1 cellular context compared by ENCODE assay signal in the genomic region with DNA sequence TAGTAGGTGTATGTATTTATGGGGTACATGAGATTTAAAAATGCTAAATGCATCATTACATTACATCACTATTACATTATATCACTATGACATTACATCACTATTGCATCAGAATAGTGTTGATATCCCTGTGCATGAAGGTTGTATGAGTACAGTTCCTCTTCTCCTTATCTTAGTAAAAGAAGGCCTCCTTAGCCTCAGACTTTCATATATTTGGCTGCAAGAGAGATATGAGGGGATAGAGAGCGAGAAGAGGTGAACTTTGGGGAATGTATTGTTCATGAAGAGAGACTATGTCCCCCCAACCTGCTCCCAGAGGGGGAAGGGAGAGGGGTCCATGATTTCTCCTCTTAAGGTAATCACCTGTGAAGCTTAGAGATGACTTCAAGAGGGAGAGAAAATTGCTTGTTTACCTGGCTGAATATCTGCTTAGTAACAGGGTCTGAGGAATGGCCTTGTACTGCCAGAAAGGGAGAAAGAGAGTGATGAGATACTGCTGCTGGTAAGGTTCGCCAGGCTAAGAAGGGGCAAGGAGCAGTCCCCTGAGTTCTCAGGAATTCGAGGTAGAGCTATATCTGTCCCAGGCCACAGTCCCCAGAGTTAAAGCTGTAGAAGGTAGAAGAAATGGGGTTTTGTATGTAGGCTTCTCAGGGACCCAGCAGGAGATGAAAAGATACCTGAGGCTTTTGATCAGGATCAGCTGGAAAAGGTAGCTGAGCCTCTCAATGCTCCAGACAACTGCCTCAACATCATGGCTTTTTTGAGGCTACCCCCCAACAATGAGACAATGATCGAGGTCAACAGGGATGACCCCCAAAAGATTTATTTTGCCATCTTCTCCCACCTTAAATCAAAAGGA.
A peak's percentile ranks its signal among the peaks of the same experiment; 100 is the strongest.
TF ChIP-seq lines count a peak whose summit lies in the region.

No MANE protein-coding gene starts in this region.

TF ChIP-seq in K562, 482 proteins besides CTCF, POLR2A, EP300 and RAD21 (continued from another document and continues in another):
- TF ChIP-seq ELF1 (tag; IDR thresholded peaks at IDR 0.05), result no peak
- no peak for TF ChIP-seq TARDBP (IDR thresholded peaks at IDR 0.05)
- no peak for TF ChIP-seq BRCA1 (IDR thresholded peaks at IDR 0.05)
- TF ChIP-seq BRCA1 (CRISPR knock-in tag; IDR thresholded peaks at IDR 0.05), result no peak
- no peak for TF ChIP-seq CBFA2T3 (IDR thresholded peaks at IDR 0.05)
- TF ChIP-seq ZNF277 (CRISPR knock-in tag; IDR thresholded peaks at IDR 0.05; ENCODE audit: borderline replicate concordance), result no peak
- no peak for TF ChIP-seq ZNF586 (CRISPR knock-in tag; conservative IDR thresholded peaks at IDR 0.05)
- peak; percentile 74; the same call in 1 of the 2 replicates for TF ChIP-seq SPI1 (IDR thresholded peaks at IDR 0.05; ENCODE audit: borderline replicate concordance, low read depth, low read length)
- TF ChIP-seq TEAD4 (IDR thresholded peaks at IDR 0.05; ENCODE audit: low read length), result no peak
- no peak for TF ChIP-seq TEAD4 (CRISPR knock-in tag; IDR thresholded peaks at IDR 0.05; ENCODE audit: borderline replicate concordance)
- peak in 1 of 2 experiments; percentile 23; a peak in 1 of 4 replicates for TF ChIP-seq SRF (CRISPR knock-in tag; IDR thresholded peaks at IDR 0.05)
- peak; percentile 39; the same call in 1 of the 2 replicates for TF ChIP-seq NR2C1 (IDR thresholded peaks at IDR 0.05)
- peak; percentile 78 for TF ChIP-seq NR2C1 (tag; IDR thresholded peaks at IDR 0.05)
- TF ChIP-seq GTF2E2 (tag; IDR thresholded peaks at IDR 0.05), result peak; percentile 83; the same call in 1 of the 2 replicates
- TF ChIP-seq ZNF407 (IDR thresholded peaks at IDR 0.05; ENCODE audit: low read depth), result no peak
- TF ChIP-seq BCOR (IDR thresholded peaks at IDR 0.05), result no peak
- no peak for TF ChIP-seq WHSC1 (IDR thresholded peaks at IDR 0.05; ENCODE audit: low read length)
- 0 out of 2 replicates have a peak, but pooled peaks have one; percentile 49 for TF ChIP-seq HNRNPUL1 (IDR thresholded peaks at IDR 0.05; ENCODE audit: low read length)
- no peak for TF ChIP-seq USF1 (CRISPR knock-in tag; IDR thresholded peaks at IDR 0.05)
- TF ChIP-seq HMG20B (CRISPR knock-in tag; IDR thresholded peaks at IDR 0.05), result no peak
- no peak for TF ChIP-seq XRCC3 (IDR thresholded peaks at IDR 0.05)
- no peak for TF ChIP-seq DACH1 (IDR thresholded peaks at IDR 0.05; ENCODE audit: partially characterized antibody)
- TF ChIP-seq STAG1 (CRISPR knock-in tag; IDR thresholded peaks at IDR 0.05; ENCODE audit: borderline replicate concordance), result no peak
- TF ChIP-seq MLX (CRISPR knock-in tag; conservative IDR thresholded peaks at IDR 0.05), result no peak
- TF ChIP-seq RBBP5 (IDR thresholded peaks at IDR 0.05; ENCODE audit: borderline replicate concordance, insufficient read depth, low read length, poor library complexity, severe bottlenecking), result no peak
- TF ChIP-seq ZNF134 (CRISPR knock-in tag; conservative IDR thresholded peaks at IDR 0.05), result no peak
- no peak for TF ChIP-seq CHCHD3 (CRISPR knock-in tag; IDR thresholded peaks at IDR 0.05)
- peak; percentile 97 for TF ChIP-seq JUND (IDR thresholded peaks at IDR 0.05; ENCODE audit: borderline replicate concordance, low read depth, low read length)
- peak; percentile 96 for TF ChIP-seq JUND (tag; IDR thresholded peaks at IDR 0.05; ENCODE audit: borderline replicate concordance, low read depth, low read length)
- TF ChIP-seq SMAD4 (CRISPR knock-in tag; conservative IDR thresholded peaks at IDR 0.05), result peak; percentile 94
- peak; percentile 40; the same call in 1 of the 2 replicates for TF ChIP-seq FOXO4 (CRISPR knock-in tag; IDR thresholded peaks at IDR 0.05)
- no peak for TF ChIP-seq ZC3H8 (IDR thresholded peaks at IDR 0.05)
- no peak for TF ChIP-seq MCM3 (IDR thresholded peaks at IDR 0.05)
- no peak for TF ChIP-seq PTBP1 (IDR thresholded peaks at IDR 0.05; ENCODE audit: low read depth, low read length)
- TF ChIP-seq TRIM25 (IDR thresholded peaks at IDR 0.05; ENCODE audit: borderline replicate concordance), result no peak
- peak; percentile 66; the same call in 1 of the 2 replicates for TF ChIP-seq ZNF75A (CRISPR knock-in tag; IDR thresholded peaks at IDR 0.05)
- peak; percentile 65; the same call in 1 of the 2 replicates for TF ChIP-seq GTF2A2 (tag; IDR thresholded peaks at IDR 0.05)
- no peak for TF ChIP-seq KDM5B (IDR thresholded peaks at IDR 0.05; ENCODE audit: insufficient replicate concordance, low read depth, low read length)
- TF ChIP-seq MAFG (tag; conservative IDR thresholded peaks at IDR 0.05), result no peak
- TF ChIP-seq, protein P1, sequence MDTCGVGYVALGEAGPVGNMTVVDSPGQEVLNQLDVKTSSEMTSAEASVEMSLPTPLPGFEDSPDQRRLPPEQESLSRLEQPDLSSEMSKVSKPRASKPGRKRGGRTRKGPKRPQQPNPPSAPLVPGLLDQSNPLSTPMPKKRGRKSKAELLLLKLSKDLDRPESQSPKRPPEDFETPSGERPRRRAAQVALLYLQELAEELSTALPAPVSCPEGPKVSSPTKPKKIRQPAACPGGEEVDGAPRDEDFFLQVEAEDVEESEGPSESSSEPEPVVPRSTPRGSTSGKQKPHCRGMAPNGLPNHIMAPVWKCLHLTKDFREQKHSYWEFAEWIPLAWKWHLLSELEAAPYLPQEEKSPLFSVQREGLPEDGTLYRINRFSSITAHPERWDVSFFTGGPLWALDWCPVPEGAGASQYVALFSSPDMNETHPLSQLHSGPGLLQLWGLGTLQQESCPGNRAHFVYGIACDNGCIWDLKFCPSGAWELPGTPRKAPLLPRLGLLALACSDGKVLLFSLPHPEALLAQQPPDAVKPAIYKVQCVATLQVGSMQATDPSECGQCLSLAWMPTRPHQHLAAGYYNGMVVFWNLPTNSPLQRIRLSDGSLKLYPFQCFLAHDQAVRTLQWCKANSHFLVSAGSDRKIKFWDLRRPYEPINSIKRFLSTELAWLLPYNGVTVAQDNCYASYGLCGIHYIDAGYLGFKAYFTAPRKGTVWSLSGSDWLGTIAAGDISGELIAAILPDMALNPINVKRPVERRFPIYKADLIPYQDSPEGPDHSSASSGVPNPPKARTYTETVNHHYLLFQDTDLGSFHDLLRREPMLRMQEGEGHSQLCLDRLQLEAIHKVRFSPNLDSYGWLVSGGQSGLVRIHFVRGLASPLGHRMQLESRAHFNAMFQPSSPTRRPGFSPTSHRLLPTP (IDR thresholded peaks at IDR 0.05; ENCODE audit: borderline replicate concordance, extremely low read depth, insufficient read length), result no peak
- TF ChIP-seq ZNF239 (CRISPR knock-in tag; IDR thresholded peaks at IDR 0.05), result peak; percentile 81
- TF ChIP-seq ZNF212 (CRISPR knock-in tag; IDR thresholded peaks at IDR 0.05), result peak; percentile 58; the same call in 1 of the 2 replicates
- TF ChIP-seq MCM2 (IDR thresholded peaks at IDR 0.05; ENCODE audit: low read depth), result no peak
- TF ChIP-seq GABPB2 (CRISPR knock-in tag; conservative IDR thresholded peaks at IDR 0.05), result no peak
- TF ChIP-seq HDAC2 (IDR thresholded peaks at IDR 0.05), result peak; percentile 79
- no peak for TF ChIP-seq POLR2AphosphoS5 (IDR thresholded peaks at IDR 0.05; ENCODE audit: control insufficient read depth, insufficient read depth, low read depth, low read length)
- TF ChIP-seq ZNF274 (IDR thresholded peaks at IDR 0.05; ENCODE audit: borderline replicate concordance, low read depth, low read length), result no peak
- TF ChIP-seq CTBP1 (IDR thresholded peaks at IDR 0.05; ENCODE audit: borderline replicate concordance), result peak; percentile 58; the same call in 1 of the 2 replicates
- no peak for TF ChIP-seq KDM4B (IDR thresholded peaks at IDR 0.05; ENCODE audit: borderline replicate concordance in 2 of 2, low read depth in 1 of 2)
